Comparison of ENCODE assay signal across 20 cellular contexts in the genomic region with DNA sequence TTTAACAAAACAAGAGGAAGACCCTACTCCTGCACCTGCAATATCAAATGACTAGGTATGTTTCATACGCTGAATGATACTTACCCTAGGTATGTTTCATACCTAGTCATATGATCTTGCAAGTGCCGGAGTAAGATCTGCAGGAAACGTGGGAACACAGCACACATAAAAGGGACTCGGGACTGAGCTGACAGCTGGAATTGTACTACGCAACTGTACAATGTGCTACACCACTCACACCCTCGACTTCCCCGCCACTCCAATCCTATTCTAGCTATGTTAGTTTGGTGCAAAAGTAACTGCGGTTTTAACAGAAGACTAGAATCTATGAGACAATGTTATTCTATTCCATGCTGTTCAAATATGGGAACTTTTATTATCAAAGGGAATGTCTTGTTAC. TPM values are rescaled to one million over a fixed set of nuclear protein-coding genes. Genes with fewer than 3 reads are reported as not detected.
A peak's percentile ranks its signal among the peaks of the same experiment; 100 is the strongest.
DNase-seq lines count a peak whose midpoint lies in the region; ATAC-seq, FAIRE-seq and TF ChIP-seq lines count a peak whose summit lies in the region.
"Had no signal": no experiment of that assay in that cellular context is flagged by ENCODE, and none has a peak within 500 bp of the region (broad histone marks: within the 10 kb centered on the region; RNA-seq: fewer than 3 reads in every experiment).

No MANE protein-coding gene starts in this region.

- H3K9me3 ChIP-seq in HepG2 (ENCODE audit: low read length) (no peaks in the 10 kb centered on the region), right lobe of liver (no peaks in the 10 kb centered on the region), T-helper 17 cell (ENCODE audit: control insufficient read depth, low read length, poor library complexity, severe bottlenecking) (no peaks in the 10 kb centered on the region)

- H3K79me2 ChIP-seq in HepG2 (ENCODE audit: insufficient read depth, low read length): no peaks in the 10 kb centered on the region

- H3K4me2 ChIP-seq in HepG2 (ENCODE audit: low read depth, low read length): no peak overlapping the region

- H3K27me3 Mint-ChIP-seq in T-helper 17 cell (no peaks in the 10 kb centered on the region), immature natural killer cell (ENCODE audit: low read depth in 3 of 3) (no peaks in the 10 kb centered on the region)
- H3K27me3 Mint-ChIP-seq: B cell had no signal

- H2AFZ ChIP-seq in HepG2 (ENCODE audit: low read length): no peak overlapping the region

- H3K9me3 Mint-ChIP-seq in immature natural killer cell: no peaks in the 10 kb centered on the region

- H3K36me3 Mint-ChIP-seq in T-helper 17 cell (ENCODE audit: low read depth) (peaks cover 14% of the 10 kb centered on the region), immature natural killer cell (peaks cover 13 to 48% (median 20%) of the 10 kb centered on the region in 3 donors)

- H3K4me1 ChIP-seq in HepG2 (ENCODE audit: insufficient read depth, low read length): no peaks in the 10 kb centered on the region
- H3K4me1 ChIP-seq in right lobe of liver: no peaks in the 10 kb centered on the region

- no peak overlapping the region for H3K4me3 ChIP-seq in HepG2 (replicated peaks in 1 of 3; ENCODE audit: insufficient read depth in 1 of 3, low read depth in 2 of 3, low read length in 3 of 3)
- no peak overlapping the region for H3K4me3 ChIP-seq in right lobe of liver

- TF ChIP-seq EP300 in HepG2 (IDR thresholded peaks at IDR 0.05; ENCODE audit: low read depth in 2 of 2, low read length in 2 of 2): no peak
- no peak for TF ChIP-seq EP300 in HepG2 (CRISPR knock-in tag; IDR thresholded peaks at IDR 0.05; ENCODE audit: borderline replicate concordance)

- no peaks in the 10 kb centered on the region; the same call in 1 of the 2 replicates for H4K20me1 ChIP-seq in HepG2 (ENCODE audit: insufficient read depth, low read length)

- no peak overlapping the region for H3K4me3 Mint-ChIP-seq in T-helper 17 cell
- H3K4me3 Mint-ChIP-seq in immature natural killer cell: no peak overlapping the region
- H3K4me3 Mint-ChIP-seq: B cell had no signal

- H3K36me3 ChIP-seq in HepG2 (replicated peaks in 1 of 2; ENCODE audit: control insufficient read depth in 1 of 2, insufficient read depth in 2 of 2, low read length in 2 of 2) (peaks cover 3 to 69% of the 10 kb centered on the region in 2 experiments), right lobe of liver (peaks cover 0 to 61% (median 16%) of the 10 kb centered on the region in 4 donors)

- ATAC-seq in HepG2 (peak; percentile 39), right lobe of liver (no peak), T-helper 17 cell (no peak), GM19035 (IDR thresholded peaks at IDR 0.05; ENCODE audit: unreplicated experiment) (no peak)

- no peak overlapping the region for H3K27ac ChIP-seq in HepG2 (ENCODE audit: extremely low read length, insufficient read depth, low read length)
- no peak overlapping the region for H3K27ac ChIP-seq in right lobe of liver

- FAIRE-seq in HepG2 (lab: Jason Lieb, UNC): no peak
- FAIRE-seq: G401.6, HTR-8/SVneo had no signal

- CTCF ChIA-PET in HepG2 (lab: Yijun Ruan, JAX; ENCODE audit: low intra/inter-chr PET ratio, low total read pairs): no interaction called here

- TF ChIP-seq RAD21 in HepG2 (CRISPR knock-in tag; IDR thresholded peaks at IDR 0.05): no peak

- H3K9ac ChIP-seq in HepG2 (ENCODE audit: insufficient read depth, low read depth, low read length): no peak overlapping the region

- TF ChIP-seq CTCF in HepG2 (CRISPR knock-in tag; IDR thresholded peaks at IDR 0.05) (no peak), right lobe of liver (IDR thresholded peaks at IDR 0.05) (no peak)

- H3K4me1 Mint-ChIP-seq in T-helper 17 cell (peaks cover 32% of the 10 kb centered on the region), immature natural killer cell (peaks cover 21 to 74% of the 10 kb centered on the region in 2 donors)
- H3K4me1 Mint-ChIP-seq: B cell had no signal

- intact Hi-C loops in HepG2 (cut with micrococcal nuclease; ENCODE audit: unreplicated experiment) (no loop called here), right lobe of liver (cut with DNase I) (no loop called here)

- peak overlapping the region; percentile 73 for H3K27ac Mint-ChIP-seq in T-helper 17 cell
- H3K27ac Mint-ChIP-seq in immature natural killer cell: peak overlapping the region; percentile 12 to 65 (median 56)
- H3K27ac Mint-ChIP-seq: B cell had no signal

- TF ChIP-seq POLR2A in HepG2 (IDR thresholded peaks at IDR 0.05; ENCODE audit: insufficient read depth in 1 of 2, low read depth in 2 of 2, low read length in 2 of 2): no peak
- TF ChIP-seq POLR2A in right lobe of liver (IDR thresholded peaks at IDR 0.05): no peak

- H3K27me3 ChIP-seq in HepG2 (ENCODE audit: control insufficient read depth in 1 of 2, insufficient read depth in 2 of 2, low read length in 2 of 2) (no peaks in the 10 kb centered on the region; a peak in 1 of 5 replicates), right lobe of liver (no peaks in the 10 kb centered on the region)

- POLR2A ChIA-PET in HepG2 (lab: Yijun Ruan, JAX): no interaction called here

- 98% methylated on average over 8 of the region's 8 CpGs for WGBS in HepG2 (ENCODE audit: low lambda C conversion rate)
- 91% methylated on average over 6 of the region's 8 CpGs for WGBS in right lobe of liver (ENCODE audit: insufficient coverage, low coverage, low lambda C conversion rate, missing lambda C conversion rate)

- no TSS peak for BruUV-seq in HepG2 (replicated peaks; lab: Mats Ljungman, UMichigan)

- in situ Hi-C loops in HepG2 (cut with HindIII; ENCODE audit: extremely low pct_ligation_motif_present, low pct_unique_long_range_greater_than_20kb): no loop called here

- DNase-seq in HepG2 (ENCODE audit: low spot score): no peak
- DNase-seq in right lobe of liver: no peak
- no peak for DNase-seq in T-helper 17 cell
- no peak for DNase-seq in immature natural killer cell
- DNase-seq in hypothalamus (lab: John Stamatoyannopoulos, UW): no peak
- no peak for DNase-seq in foreskin melanocyte
- DNase-seq: DMS79 treated with DMSO at 0.1 percent for 48 hours, HCEC 1CT, MV-4-11, NCI-H1417, NCI-H1930, NCI-H748 treated with DMSO at 0.1 percent for 48 hours, OCI-M1, SIG-M5 had no signal

RNA-seq across cellular contexts. Expression of gene CRBN, which starts 22.0 kb away (rescaled TPM):
- total RNA-seq in HepG2 (2016; rRNA removed; fragmentation: Illumina TruSeq; extraction: Trizol) (36.1 and 46.8 TPM in 2 replicates), right lobe of liver (10 to 100 TPM; 21.7 to 32.3 (median 24.1) TPM), T-helper 17 cell (100 to 1,000 TPM; 129 to 139 TPM)
- 31.7 and 32.0 TPM in 2 replicates for total RNA-seq in HepG2 (2016; cell fraction: cytosol; rRNA removed; fragmentation: Illumina TruSeq; extraction: Trizol; ENCODE audit: low read depth)
- total RNA-seq in HepG2 (2016; cell fraction: insoluble cytoplasmic fraction; rRNA removed; fragmentation: Illumina TruSeq; extraction: Trizol): 38.2 and 46.1 TPM in 2 replicates
- total RNA-seq in HepG2 (2016; cell fraction: membrane; rRNA removed; fragmentation: Illumina TruSeq; extraction: Trizol): 21.6 and 24.0 TPM in 2 replicates
- total RNA-seq in HepG2 (2016; cell fraction: nucleus; rRNA removed; fragmentation: Illumina TruSeq; extraction: Trizol): 43.3 and 48.0 TPM in 2 replicates
- polyA plus RNA-seq in HepG2 (2011; rRNA removed) (28.1 and 30.8 TPM in 2 replicates), immature natural killer cell (100 to 1,000 TPM; 171 to 176 (median 174) TPM)
- 18.6 and 27.6 TPM in 2 replicates for polyA plus RNA-seq in HepG2 (2011; cell fraction: cytosol; rRNA removed)
- 29.6 and 33.5 TPM in 2 replicates for polyA plus RNA-seq in HepG2 (2011; cell fraction: nucleus; rRNA removed)
- 25.7 and 27.6 TPM in 2 replicates for polyA plus RNA-seq in HepG2 (2012)
- polyA plus RNA-seq in HepG2 (2016; cell fraction: cytosol; fragmentation: Illumina TruSeq; extraction: Trizol; ENCODE audit: low read depth): 6.4 and 6.5 TPM in 2 replicates
- polyA plus RNA-seq in HepG2 (2016; cell fraction: insoluble cytoplasmic fraction; fragmentation: Illumina TruSeq; extraction: Trizol; ENCODE audit: low read depth): 38.3 and 40.1 TPM in 2 replicates
- 10.4 TPM in 2 replicates for polyA plus RNA-seq in HepG2 (2016; cell fraction: membrane; fragmentation: Illumina TruSeq; extraction: Trizol; ENCODE audit: low read depth)
- polyA plus RNA-seq in HepG2 (2016; cell fraction: nucleus; fragmentation: Illumina TruSeq; extraction: Trizol; ENCODE audit: insufficient read depth, low read depth): 40.2 and 43.4 TPM in 2 replicates
- 22.2 and 52.5 TPM in 2 replicates for polyA minus RNA-seq in HepG2 (2011; rRNA and poly(A)+ RNA removed; ENCODE audit: low replicate concordance)
- 20.3 and 22.6 TPM in 2 replicates for polyA minus RNA-seq in HepG2 (2011; cell fraction: cytosol; rRNA and poly(A)+ RNA removed)
- 136 and 144 TPM in 2 replicates for polyA minus RNA-seq in HepG2 (2011; cell fraction: nucleus; rRNA and poly(A)+ RNA removed)

RNA-seq across cellular contexts. Expression of gene TRNT1, which starts 30.7 kb away (rescaled TPM):
- 27.7 and 31.1 TPM in 2 replicates for total RNA-seq in HepG2 (2016; rRNA removed; fragmentation: Illumina TruSeq; extraction: Trizol)
- 29.0 and 32.0 TPM in 2 replicates for total RNA-seq in HepG2 (2016; cell fraction: cytosol; rRNA removed; fragmentation: Illumina TruSeq; extraction: Trizol; ENCODE audit: low read depth)
- 28.7 and 29.8 TPM in 2 replicates for total RNA-seq in HepG2 (2016; cell fraction: insoluble cytoplasmic fraction; rRNA removed; fragmentation: Illumina TruSeq; extraction: Trizol)
- total RNA-seq in HepG2 (2016; cell fraction: membrane; rRNA removed; fragmentation: Illumina TruSeq; extraction: Trizol): 13.4 and 16.4 TPM in 2 replicates
- total RNA-seq in HepG2 (2016; cell fraction: nucleus; rRNA removed; fragmentation: Illumina TruSeq; extraction: Trizol): 49.9 and 50.1 TPM in 2 replicates
- polyA plus RNA-seq in HepG2 (2011; rRNA removed): 7.5 and 9.4 TPM in 2 replicates
- 2.2 and 3.0 TPM in 2 replicates for polyA plus RNA-seq in HepG2 (2011; cell fraction: cytosol; rRNA removed)
- polyA plus RNA-seq in HepG2 (2011; cell fraction: nucleus; rRNA removed): 14.8 and 17.3 TPM in 2 replicates
- 15.2 and 18.1 TPM in 2 replicates for polyA plus RNA-seq in HepG2 (2012)
- polyA plus RNA-seq in HepG2 (2016; cell fraction: cytosol; fragmentation: Illumina TruSeq; extraction: Trizol; ENCODE audit: low read depth): 5.3 and 7.1 TPM in 2 replicates
- 30.3 and 34.3 TPM in 2 replicates for polyA plus RNA-seq in HepG2 (2016; cell fraction: insoluble cytoplasmic fraction; fragmentation: Illumina TruSeq; extraction: Trizol; ENCODE audit: low read depth)
- 10.1 and 10.6 TPM in 2 replicates for polyA plus RNA-seq in HepG2 (2016; cell fraction: membrane; fragmentation: Illumina TruSeq; extraction: Trizol; ENCODE audit: low read depth)
- polyA plus RNA-seq in HepG2 (2016; cell fraction: nucleus; fragmentation: Illumina TruSeq; extraction: Trizol; ENCODE audit: insufficient read depth, low read depth): 45.5 and 47.6 TPM in 2 replicates
- 12.0 and 20.5 TPM in 2 replicates for polyA minus RNA-seq in HepG2 (2011; rRNA and poly(A)+ RNA removed; ENCODE audit: low replicate concordance)
- 5.1 and 5.2 TPM in 2 replicates for polyA minus RNA-seq in HepG2 (2011; cell fraction: cytosol; rRNA and poly(A)+ RNA removed)
- 58.9 and 61.8 TPM in 2 replicates for polyA minus RNA-seq in HepG2 (2011; cell fraction: nucleus; rRNA and poly(A)+ RNA removed)
- 10 to 100 TPM in 1 of 6 experiments, 1 to 10 TPM in 5; 7.4 to 11.8 (median 9.1) TPM for total RNA-seq in right lobe of liver
- 10 to 100 TPM; 27.3 to 45.6 TPM for total RNA-seq in T-helper 17 cell
- polyA plus RNA-seq in immature natural killer cell: 10 to 100 TPM in 2 of 3 donors, 1 to 10 TPM in 1; 7.4 to 18.7 (median 15.9) TPM

RNA-seq across cellular contexts. Expression of gene IL5RA, which starts 47.3 kb away (rescaled TPM):
- not detected in 2 replicates for total RNA-seq in HepG2 (2016; rRNA removed; fragmentation: Illumina TruSeq; extraction: Trizol)
- total RNA-seq in HepG2 (2016; cell fraction: cytosol; rRNA removed; fragmentation: Illumina TruSeq; extraction: Trizol; ENCODE audit: low read depth): not detected in 2 replicates
- total RNA-seq in HepG2 (2016; cell fraction: insoluble cytoplasmic fraction; rRNA removed; fragmentation: Illumina TruSeq; extraction: Trizol): not detected in 2 replicates
- not detected in 2 replicates for total RNA-seq in HepG2 (2016; cell fraction: membrane; rRNA removed; fragmentation: Illumina TruSeq; extraction: Trizol)
- total RNA-seq in HepG2 (2016; cell fraction: nucleus; rRNA removed; fragmentation: Illumina TruSeq; extraction: Trizol): not detected in 2 replicates
- polyA plus RNA-seq in HepG2 (2011; rRNA removed): not detected in 2 replicates
- polyA plus RNA-seq in HepG2 (2011; cell fraction: cytosol; rRNA removed): not detected in 2 replicates
- polyA plus RNA-seq in HepG2 (2011; cell fraction: nucleus; rRNA removed): not detected in 2 replicates
- not detected in 2 replicates for polyA plus RNA-seq in HepG2 (2012)
- polyA plus RNA-seq in HepG2 (2016; cell fraction: cytosol; fragmentation: Illumina TruSeq; extraction: Trizol; ENCODE audit: low read depth): not detected in 2 replicates
- polyA plus RNA-seq in HepG2 (2016; cell fraction: insoluble cytoplasmic fraction; fragmentation: Illumina TruSeq; extraction: Trizol; ENCODE audit: low read depth): not detected in 2 replicates
- polyA plus RNA-seq in HepG2 (2016; cell fraction: membrane; fragmentation: Illumina TruSeq; extraction: Trizol; ENCODE audit: low read depth): not detected in 2 replicates
- not detected in 2 replicates for polyA plus RNA-seq in HepG2 (2016; cell fraction: nucleus; fragmentation: Illumina TruSeq; extraction: Trizol; ENCODE audit: insufficient read depth, low read depth)
- not detected in 2 replicates for polyA minus RNA-seq in HepG2 (2011; rRNA and poly(A)+ RNA removed; ENCODE audit: low replicate concordance)
- polyA minus RNA-seq in HepG2 (2011; cell fraction: cytosol; rRNA and poly(A)+ RNA removed): not detected in 2 replicates
- not detected in 2 replicates for polyA minus RNA-seq in HepG2 (2011; cell fraction: nucleus; rRNA and poly(A)+ RNA removed)
- not detected for total RNA-seq in right lobe of liver
- 10 to 100 TPM in 1 of 2 donors, 1 to 10 TPM in 1; 3.7 to 10.4 TPM for total RNA-seq in T-helper 17 cell
- 1 to 10 TPM in 1 of 3 donors, not detected in 2; 1.0 TPM for polyA plus RNA-seq in immature natural killer cell
- total RNA-seq: NCI-H460, RPMI7951 had no signal
